Comparison of ENCODE assay signal across 9 cellular contexts in genomic region chr5:123512631-123513461, GRCh38. TPM values are rescaled to one million over a fixed set of nuclear protein-coding genes. Genes with fewer than 3 reads are reported as not detected.
A peak's percentile ranks its signal among the peaks of the same experiment; 100 is the strongest.
DNase-seq lines count a peak whose midpoint lies in the region; ATAC-seq and TF ChIP-seq lines count a peak whose summit lies in the region.
"Had no signal": no experiment of that assay in that cellular context is flagged by ENCODE, and none has a peak within 500 bp of the region (broad histone marks: within the 10 kb centered on the region; RNA-seq: fewer than 3 reads in every experiment).

No MANE protein-coding gene starts in this region.

- no peaks in the 10 kb centered on the region for H3K36me3 ChIP-seq in neural cell (ENCODE audit: insufficient read depth, low read length)
- no peaks in the 10 kb centered on the region for H3K36me3 ChIP-seq in tibial nerve

- WGBS in tibial nerve, 2 donors = 0 to 1% methylated on average over 25 to 42 of the region's 46 CpGs

- no peak for TF ChIP-seq EP300 in neural cell (conservative IDR thresholded peaks at IDR 0.05; ENCODE audit: poor library complexity, severe bottlenecking)
- peak in 1 of 2 donors; percentile 30 for TF ChIP-seq EP300 in tibial nerve (IDR thresholded peaks at IDR 0.05)

- H3K4me2 ChIP-seq in neural cell (ENCODE audit: low read length) = peak overlapping the region; percentile 81

- H3K36me3 Mint-ChIP-seq in activated T-cell treated with anti-CD3 and anti-CD28 coated beads, Interleukin-2, amount 50 U/mL, for 72 hours (ENCODE audit: insufficient read depth in 2 of 2) = peaks cover 6 to 9% of the 10 kb centered on the region in 2 donors

- no peaks in the 10 kb centered on the region for H3K9me2 ChIP-seq in neural cell (ENCODE audit: insufficient read depth, low read length)

- no peaks in the 10 kb centered on the region for H3K9me3 Mint-ChIP-seq in activated T-cell treated with anti-CD3 and anti-CD28 coated beads, Interleukin-2, amount 50 U/mL, for 72 hours

- peaks cover 61% of the 10 kb centered on the region for H3K4me1 Mint-ChIP-seq in activated T-cell treated with anti-CD3 and anti-CD28 coated beads, Interleukin-2, amount 50 U/mL, for 72 hours (ENCODE audit: low read depth)

- peak; percentile 21 for ATAC-seq in HG02852 (IDR thresholded peaks at IDR 0.05; ENCODE audit: unreplicated experiment)
- peak; percentile 32 to 36 for ATAC-seq in activated T-cell treated with anti-CD3 and anti-CD28 coated beads, Interleukin-2, amount 50 U/mL, for 72 hours (replicated peaks in 1 of 2)

- H4K20me1 ChIP-seq in neural cell (ENCODE audit: insufficient read depth) = no peaks in the 10 kb centered on the region

- peak overlapping the region; percentile 38 for H3K27ac ChIP-seq in neural cell (ENCODE audit: low read length)
- peak overlapping the region; percentile 87 to 96 (median 91) for H3K27ac ChIP-seq in tibial nerve

- H3K79me2 ChIP-seq in neural cell (replicated peaks; ENCODE audit: insufficient read depth, low read length) = peaks cover 52% of the 10 kb centered on the region

- H3K4me1 ChIP-seq in tibial nerve = peaks cover 0 to 35% (median 2%) of the 10 kb centered on the region in 4 donors

- peak overlapping the region; percentile 61 to 82 for H3K4me3 ChIP-seq in foreskin fibroblast (ENCODE audit: low read depth in 1 of 2, low read length in 2 of 2)
- H3K4me3 ChIP-seq in neural cell (ENCODE audit: low read length) = peak overlapping the region; percentile 79
- H3K4me3 ChIP-seq in tibial nerve = peak overlapping the region; percentile 74 to 93 (median 84)

- no peaks in the 10 kb centered on the region for H3K27me3 Mint-ChIP-seq in activated T-cell treated with anti-CD3 and anti-CD28 coated beads, Interleukin-2, amount 50 U/mL, for 72 hours (ENCODE audit: low read depth)

- no peak for TF ChIP-seq POLR2A in tibial nerve (IDR thresholded peaks at IDR 0.05)

- H3F3A ChIP-seq in neural cell (ENCODE audit: insufficient read depth, low read length, poor library complexity, severe bottlenecking) = no peaks in the 10 kb centered on the region

- TF ChIP-seq CTCF in foreskin fibroblast (IDR thresholded peaks at IDR 0.05; ENCODE audit: low read depth, low read length) (no peak), neural cell (IDR thresholded peaks at IDR 0.05; ENCODE audit: poor library complexity, severe bottlenecking) (no peak), tibial nerve (IDR thresholded peaks at IDR 0.05) (no peak)

- peak overlapping the region; percentile 87 for H3K9ac ChIP-seq in neural cell (ENCODE audit: low read length)

- peak overlapping the region; percentile 93 for H3K27ac Mint-ChIP-seq in activated T-cell treated with anti-CD3 and anti-CD28 coated beads, Interleukin-2, amount 50 U/mL, for 72 hours

- peak; percentile 16 to 66 (median 50) for DNase-seq in NCI-H1417 (lab: John Stamatoyannopoulos, UW)
- DNase-seq in NCI-H1417 treated with DMSO at 0.1 percent for 48 hours (lab: John Stamatoyannopoulos, UW) = no peak
- peak; percentile 12 for DNase-seq in NOMO-1 treated with dmso at 0.1 percent for 144 hours (lab: John Stamatoyannopoulos, UW; ENCODE audit: unreplicated experiment)
- DNase-seq in activated T-cell treated with anti-CD3 and anti-CD28 coated beads, Interleukin-2, amount 50 U/mL, for 72 hours = peak; percentile 52 to 54
- DNase-seq in foreskin fibroblast = peak in 1 of 2 donors; percentile 38
- DNase-seq in tibial nerve (ENCODE audit: low spot score in 2 of 2) = peak in 1 of 2 donors; percentile 21
- DNase-seq: DND-41 had no signal

- H3K27me3 ChIP-seq in neural cell (ENCODE audit: insufficient read depth, low read depth, low read length) (no peaks in the 10 kb centered on the region), tibial nerve (no peaks in the 10 kb centered on the region)

- H3K9me3 ChIP-seq in neural cell (ENCODE audit: low read length) (no peaks in the 10 kb centered on the region), tibial nerve (no peaks in the 10 kb centered on the region)

- TF ChIP-seq RAD21 in neural cell (conservative IDR thresholded peaks at IDR 0.05) = no peak

- H3K4me3 Mint-ChIP-seq in activated T-cell treated with anti-CD3 and anti-CD28 coated beads, Interleukin-2, amount 50 U/mL, for 72 hours = peak overlapping the region; percentile 98 to 99

- peak overlapping the region; percentile 8 for H2AFZ ChIP-seq in neural cell (ENCODE audit: low read depth, low read length)

TF ChIP-seq in neural cell, 6 proteins besides CTCF, POLR2A, EP300 and RAD21:
- TF ChIP-seq TAF1 (IDR thresholded peaks at IDR 0.05; ENCODE audit: low read depth) (no peak), MXI1 (conservative IDR thresholded peaks at IDR 0.05; ENCODE audit: poor library complexity, severe bottlenecking) (no peak), EZH2 (IDR thresholded peaks at IDR 0.05; ENCODE audit: borderline replicate concordance, insufficient read depth, low read length, poor library complexity, severe bottlenecking) (no peak), POLR2AphosphoS5 (IDR thresholded peaks at IDR 0.05) (peak; percentile 8)

RNA-seq across cellular contexts. Expression of gene CSNK1G3, which starts 0.9 kb away (rescaled TPM):
- 10 to 100 TPM; 56.2 to 58.5 TPM for total RNA-seq in activated T-cell treated with anti-CD3 and anti-CD28 coated beads, Interleukin-2, amount 50 U/mL, for 72 hours
- 22.6 and 29.1 TPM in 2 replicates for polyA plus RNA-seq in neural cell
- polyA minus RNA-seq in neural cell = 153 and 162 TPM in 2 replicates
- 10 to 100 TPM; 34.5 to 48.1 (median 39.5) TPM for total RNA-seq in tibial nerve
